16 cellular contexts compared by ENCODE assay signal in genomic region chr19:49542446-49542845, GRCh38. TPM values are rescaled to one million over a fixed set of nuclear protein-coding genes. Genes with fewer than 3 reads are reported as not detected.
DNase-seq lines count a peak whose midpoint lies in the region; ATAC-seq and TF ChIP-seq lines count a peak whose summit lies in the region.
"Had no signal": no experiment of that assay in that cellular context is flagged by ENCODE, and none has a peak within 500 bp of the region (broad histone marks: within the 10 kb centered on the region; RNA-seq: fewer than 3 reads in every experiment).

No MANE protein-coding gene starts in this region.

- no peaks in the 10 kb centered on the region for H3K36me3 Mint-ChIP-seq in central memory CD8-positive, alpha-beta T cell (ENCODE audit: insufficient read depth)
- no peaks in the 10 kb centered on the region for H3K36me3 Mint-ChIP-seq in neural progenitor cell
- H3K36me3 Mint-ChIP-seq: CD4-positive, alpha-beta memory T cell; IgD-negative memory B cell had no signal

- peaks cover 7% of the 10 kb centered on the region for H3F3A ChIP-seq in neural progenitor cell (ENCODE audit: low read depth)

- no peaks in the 10 kb centered on the region for H3K36me3 ChIP-seq in neural progenitor cell
- H3K36me3 ChIP-seq: BE2C had no signal

- peak; percentile 22 for DNase-seq in D341Med (ENCODE audit: low spot score)
- peak; percentile 10 for DNase-seq in GM13976 (ENCODE audit: low spot score)
- DNase-seq in central memory CD8-positive, alpha-beta T cell (ENCODE audit: low spot score in 2 of 2), result no peak
- no peak for DNase-seq in neural progenitor cell (ENCODE audit: low spot score)
- DNase-seq in NCI-H2029 (lab: John Stamatoyannopoulos, UW), result no peak
- no peak for DNase-seq in GM13977 (ENCODE audit: low spot score)
- DNase-seq in NCI-H748 treated with DMSO at 0.1 percent for 48 hours (lab: John Stamatoyannopoulos, UW), result no peak
- DNase-seq in GM03348 (ENCODE audit: low spot score), result no peak
- DNase-seq: BE2C; CD4-positive, alpha-beta memory T cell; DMS153; DMS79 treated with DMSO at 0.1 percent for 48 hours; EL had no signal

- H3K4me1 ChIP-seq in neural progenitor cell, result peaks cover 3% of the 10 kb centered on the region
- H3K4me1 ChIP-seq: BE2C had no signal

- no peak overlapping the region for H3K27ac ChIP-seq in neural progenitor cell
- H3K27ac ChIP-seq: A549, C4-2B had no signal

- H3K4me3 ChIP-seq in neural progenitor cell, result no peak overlapping the region
- H3K4me3 ChIP-seq: A549 had no signal

- H3K79me2 ChIP-seq in neural progenitor cell (ENCODE audit: low read depth), result no peaks in the 10 kb centered on the region

- peaks cover 6% of the 10 kb centered on the region for H3K4me1 Mint-ChIP-seq in central memory CD8-positive, alpha-beta T cell
- H3K4me1 Mint-ChIP-seq in neural progenitor cell, result peaks cover 16% of the 10 kb centered on the region

- H3K9ac ChIP-seq in neural progenitor cell, result no peak overlapping the region

- H3K27me3 Mint-ChIP-seq in central memory CD8-positive, alpha-beta T cell, result no peaks in the 10 kb centered on the region
- H3K27me3 Mint-ChIP-seq in neural progenitor cell (ENCODE audit: insufficient read depth, low read depth), result peaks cover 7% of the 10 kb centered on the region
- H3K27me3 Mint-ChIP-seq: CD4-positive, alpha-beta memory T cell had no signal

- H3K9me3 ChIP-seq in neural progenitor cell (ENCODE audit: low read depth), result no peaks in the 10 kb centered on the region
- H3K9me3 ChIP-seq: A549, BE2C had no signal

- H4K20me1 ChIP-seq in neural progenitor cell (ENCODE audit: low read depth), result no peaks in the 10 kb centered on the region

- TF ChIP-seq CTCF in GM13976 (IDR thresholded peaks at IDR 0.05; ENCODE audit: borderline replicate concordance, control extremely low read depth, extremely low read depth, insufficient read depth, missing control alignments) (no peak), neural progenitor cell (IDR thresholded peaks at IDR 0.05) (no peak), GM13977 (IDR thresholded peaks at IDR 0.05; ENCODE audit: extremely low read depth, insufficient read depth, missing control alignments) (no peak)

- no peak overlapping the region for H3K4me3 Mint-ChIP-seq in central memory CD8-positive, alpha-beta T cell
- H3K4me3 Mint-ChIP-seq in neural progenitor cell, result no peak overlapping the region

- in situ Hi-C loops in GM13976 (cut with MboI; ENCODE audit: low sequenced_read_pairs, unreplicated experiment) (no loop called here), GM13977 (cut with MboI; ENCODE audit: low pct_unique_long_range_greater_than_20kb, low sequenced_read_pairs, unreplicated experiment) (no loop called here)

- H3K4me2 ChIP-seq in neural progenitor cell, result no peak overlapping the region
- H3K4me2 ChIP-seq: A549 had no signal

- H3K9me3 Mint-ChIP-seq in central memory CD8-positive, alpha-beta T cell, result no peaks in the 10 kb centered on the region
- H3K9me3 Mint-ChIP-seq in neural progenitor cell, result no peaks in the 10 kb centered on the region
- H3K9me3 Mint-ChIP-seq: CD4-positive, alpha-beta memory T cell; IgD-negative memory B cell had no signal

- H3K27ac Mint-ChIP-seq in central memory CD8-positive, alpha-beta T cell (ENCODE audit: low read depth), result peak overlapping the region; percentile 88
- H3K27ac Mint-ChIP-seq in neural progenitor cell, result peak overlapping the region; percentile 41

- no peaks in the 10 kb centered on the region for H3K27me3 ChIP-seq in neural progenitor cell
- H3K27me3 ChIP-seq: BE2C had no signal

- ATAC-seq in central memory CD8-positive, alpha-beta T cell (replicated peaks; ENCODE audit: extremely low read depth, poor library complexity, severe bottlenecking), result no peak

- no peak overlapping the region for H2AFZ ChIP-seq in neural progenitor cell (replicated peaks)

RNA-seq across cellular contexts. Expression of gene RCN3, which starts 14.6 kb away (rescaled TPM):
- 4.2 and 4.5 TPM in 2 replicates for total RNA-seq in neural progenitor cell (ENCODE audit: low replicate concordance)

RNA-seq across cellular contexts. Expression of gene FCGRT, which starts 30.0 kb away (rescaled TPM):
- 10.0 and 30.8 TPM in 2 replicates for total RNA-seq in neural progenitor cell (ENCODE audit: low replicate concordance)

RNA-seq across cellular contexts. Expression of gene NOSIP, which starts 37.9 kb away (rescaled TPM):
- total RNA-seq in neural progenitor cell (ENCODE audit: low replicate concordance), result 26.2 and 68.3 TPM in 2 replicates

RNA-seq across cellular contexts. Expression of gene PRRG2, which starts 38.7 kb away (rescaled TPM):
- total RNA-seq in neural progenitor cell (ENCODE audit: low replicate concordance), result 0.09 and 0.68 TPM in 2 replicates

RNA-seq across cellular contexts. Expression of gene RPS11, which starts 46.2 kb away (rescaled TPM):
- total RNA-seq in neural progenitor cell (ENCODE audit: low replicate concordance), result 5,448 and 6,772 TPM in 2 replicates

Comparison
In these comparisons a context has a peak if more than half of its experiments do, and no peak if none do; other contexts are left out.
1. DNase-seq: peak in D341Med (single experiment) and GM13976 (single experiment); none in central memory CD8-positive, alpha-beta T cell (0 of 2), neural progenitor cell (single experiment), NCI-H2029 (single experiment), GM13977 (single experiment), NCI-H748 treated with DMSO at 0.1 percent for 48 hours (single experiment) and GM03348 (single experiment).